12 cellular contexts compared by ENCODE assay signal in genomic region chr3:81349941-81350340, GRCh38.
DNase-seq lines count a peak whose midpoint lies in the region.
"Had no signal": no experiment of that assay in that cellular context is flagged by ENCODE, and none has a peak within 500 bp of the region (broad histone marks: within the 10 kb centered on the region; RNA-seq: fewer than 3 reads in every experiment).

No MANE protein-coding gene starts in this region.

- DNase-seq in Ammon's horn (ENCODE audit: low spot score) (peak; percentile 51), NCI-H446 treated with DMSO at 0.1 percent for 48 hours (lab: John Stamatoyannopoulos, UW) (peak; percentile 51), globus pallidus (ENCODE audit: low spot score) (peak; percentile 47), putamen (ENCODE audit: low spot score) (peak; percentile 56), SHP77 (lab: John Stamatoyannopoulos, UW) (no peak), NCI-H187 (lab: John Stamatoyannopoulos, UW) (no peak), ecto neural progenitor cell (ENCODE audit: low spot score) (no peak)
- DNase-seq: 8988T; AML-193; CD4-positive, CD25-positive, alpha-beta regulatory T cell; DMS53; GM23248 had no signal

Comparison
In these comparisons a context has a peak if more than half of its experiments do, and no peak if none do; other contexts are left out.
1. DNase-seq: peak in Ammon's horn (single experiment), NCI-H446 treated with DMSO at 0.1 percent for 48 hours (single experiment), globus pallidus (single experiment) and putamen (single experiment); none in SHP77 (0 of 2), NCI-H187 (0 of 2) and ecto neural progenitor cell (single experiment).